11 cellular contexts compared by ENCODE assay signal in genomic region chr3:106860182-106860581, GRCh38.
"Had no signal": no experiment of that assay in that cellular context is flagged by ENCODE, and none has a peak within 500 bp of the region (broad histone marks: within the 10 kb centered on the region; RNA-seq: fewer than 3 reads in every experiment).

No MANE protein-coding gene starts in this region.

- H3K4me1 Mint-ChIP-seq: activated T-helper 17 cell treated with anti-CD3 and anti-CD28 coated beads, Interleukin-2, amount 50 U/mL, for 72 hours; naive B cell; neural progenitor cell; stimulated activated memory B cell treated with anti-CD40 and anti-IgM and Interleukin-4, amounts not matched to agents 10 μg/mL and 1 μg/mL and 100 μg/mL, for 72 hours had no signal

- H3K36me3 Mint-ChIP-seq: naive B cell; neural progenitor cell; stimulated activated memory B cell treated with anti-CD40 and anti-IgM and Interleukin-4, amounts not matched to agents 10 μg/mL and 1 μg/mL and 100 μg/mL, for 72 hours had no signal

- H3K27me3 Mint-ChIP-seq: activated T-helper 17 cell treated with anti-CD3 and anti-CD28 coated beads, Interleukin-2, amount 50 U/mL, for 72 hours; naive B cell; stimulated activated memory B cell treated with anti-CD40 and anti-IgM and Interleukin-4, amounts not matched to agents 10 μg/mL and 1 μg/mL and 100 μg/mL, for 72 hours had no signal

- DNase-seq: activated CD4-positive, CD25-positive, alpha-beta regulatory T cell treated with anti-CD3 and anti-CD28 coated beads, Interleukin-2, amount 50 U/mL, for 72 hours; activated naive CD4-positive, alpha-beta T cell treated with Interleukin-2 at 50 U/mL for 16 hours; activated T-cell treated with anti-CD3 and anti-CD28 coated beads for 4 hours; gastrocnemius medialis; islet precursor cell; naive B cell; T-helper 1 cell; T1000 had no signal

- H3K27ac Mint-ChIP-seq: activated T-helper 17 cell treated with anti-CD3 and anti-CD28 coated beads, Interleukin-2, amount 50 U/mL, for 72 hours; naive B cell; neural progenitor cell; stimulated activated memory B cell treated with anti-CD40 and anti-IgM and Interleukin-4, amounts not matched to agents 10 μg/mL and 1 μg/mL and 100 μg/mL, for 72 hours had no signal

- H3K4me3 Mint-ChIP-seq: activated T-helper 17 cell treated with anti-CD3 and anti-CD28 coated beads, Interleukin-2, amount 50 U/mL, for 72 hours; naive B cell; neural progenitor cell; stimulated activated memory B cell treated with anti-CD40 and anti-IgM and Interleukin-4, amounts not matched to agents 10 μg/mL and 1 μg/mL and 100 μg/mL, for 72 hours had no signal
